12 cellular contexts compared by ENCODE assay signal in genomic region chr12:71046215-71046614, GRCh38.
DNase-seq lines count a peak whose midpoint lies in the region; ATAC-seq and TF ChIP-seq lines count a peak whose summit lies in the region.
"Had no signal": no experiment of that assay in that cellular context is flagged by ENCODE, and none has a peak within 500 bp of the region (broad histone marks: within the 10 kb centered on the region; RNA-seq: fewer than 3 reads in every experiment).

No MANE protein-coding gene starts in this region.

- intact Hi-C loops in left colon (cut with DNase I, micrococcal nuclease) (no loop called here), natural killer cell (cut with micrococcal nuclease) (no loop called here)

- H3K4me3 ChIP-seq in cardiac fibroblast (replicated peaks in 1 of 2; ENCODE audit: low read depth in 2 of 2, low read length in 2 of 2): no peak overlapping the region

- H3K4me1 Mint-ChIP-seq in natural killer cell: no peaks in the 10 kb centered on the region

- DNase-seq in A172 (ENCODE audit: low spot score) (peak; percentile 43), LHCN-M2 (ENCODE audit: low read depth) (peak; percentile 64), cardiac fibroblast (ENCODE audit: low read depth in 2 of 2) (peak; percentile 73 to 80), left colon (no peak), T-helper 9 cell (no peak), natural killer cell (no peak)
- no peak for DNase-seq in stimulated activated CD4-positive, alpha-beta T cell treated with anti-CD3 and anti-CD28 coated beads, Interleukin-2, amount 100 ng/mL, for 48 hours
- DNase-seq: activated CD8-positive, alpha-beta T cell treated with anti-CD3 and anti-CD28 coated beads for 36 hours; glutamatergic neuron; left cardiac atrium had no signal

- peaks cover 10% of the 10 kb centered on the region in 2 donors for H3K9me3 Mint-ChIP-seq in natural killer cell
- H3K9me3 Mint-ChIP-seq: activated CD8-positive, alpha-beta T cell treated with anti-CD3 and anti-CD28 coated beads for 36 hours; type B pancreatic cell had no signal

- no peak for TF ChIP-seq CTCF in cardiac fibroblast (IDR thresholded peaks at IDR 0.05; ENCODE audit: low read depth, low read length)
- no peak for TF ChIP-seq CTCF in natural killer cell (IDR thresholded peaks at IDR 0.05)

- no peaks in the 10 kb centered on the region for H3K36me3 Mint-ChIP-seq in natural killer cell
- H3K36me3 Mint-ChIP-seq: type B pancreatic cell had no signal

- peak; percentile 38 for ATAC-seq in left colon
- no peak for ATAC-seq in natural killer cell
- ATAC-seq in HG02970 (IDR thresholded peaks at IDR 0.05; ENCODE audit: low FRiP score, unreplicated experiment): no peak
- ATAC-seq: activated CD8-positive, alpha-beta T cell treated with anti-CD3 and anti-CD28 coated beads for 36 hours had no signal

- no peak overlapping the region for H3K4me3 Mint-ChIP-seq in natural killer cell
- H3K4me3 Mint-ChIP-seq: activated CD8-positive, alpha-beta T cell treated with anti-CD3 and anti-CD28 coated beads for 36 hours; type B pancreatic cell had no signal

- no peak overlapping the region for H3K27ac Mint-ChIP-seq in natural killer cell
- H3K27ac Mint-ChIP-seq: activated CD8-positive, alpha-beta T cell treated with anti-CD3 and anti-CD28 coated beads for 36 hours; type B pancreatic cell had no signal

- H3K27me3 Mint-ChIP-seq in natural killer cell (ENCODE audit: low read depth in 2 of 2): no peaks in the 10 kb centered on the region
- H3K27me3 Mint-ChIP-seq: activated CD8-positive, alpha-beta T cell treated with anti-CD3 and anti-CD28 coated beads for 36 hours; type B pancreatic cell had no signal

Comparison
In these comparisons a context has a peak if more than half of its experiments do, and no peak if none do; other contexts are left out.
1. DNase-seq: peak in A172 (single experiment), LHCN-M2 (single experiment) and cardiac fibroblast (2 of 2); none in left colon (0 of 2), stimulated activated CD4-positive, alpha-beta T cell treated with anti-CD3 and anti-CD28 coated beads, Interleukin-2, amount 100 ng/mL, for 48 hours (0 of 2), T-helper 9 cell (single experiment) and natural killer cell (single experiment).